In the genomic region with DNA sequence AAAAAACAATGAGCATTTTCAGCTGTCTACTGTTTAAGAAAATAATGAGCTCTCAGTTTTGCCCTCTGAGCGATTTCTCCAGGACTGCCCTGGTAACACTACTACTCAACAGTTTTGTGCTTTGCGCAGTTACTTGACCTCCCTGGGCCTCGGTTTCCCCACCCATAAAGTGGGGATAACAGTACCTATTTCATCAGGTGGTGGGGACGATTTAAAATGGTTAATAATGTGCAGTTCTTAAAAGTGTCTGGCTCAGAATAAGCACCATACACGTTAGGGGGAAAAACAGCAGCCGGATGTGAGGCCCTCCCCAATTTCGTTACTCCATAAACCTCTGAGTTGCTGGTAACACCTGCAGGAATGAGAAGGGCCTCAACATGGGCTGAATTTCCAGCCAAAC, we compare ENCODE assay signal across 8 cellular contexts. TPM values are rescaled to one million over a fixed set of nuclear protein-coding genes. Genes with fewer than 3 reads are reported as not detected.
A peak's percentile ranks its signal among the peaks of the same experiment; 100 is the strongest.
DNase-seq lines count a peak whose midpoint lies in the region; ATAC-seq and TF ChIP-seq lines count a peak whose summit lies in the region.

No MANE protein-coding gene starts in this region.

- no peak for TF ChIP-seq POLR2A in sigmoid colon (IDR thresholded peaks at IDR 0.05)

- peak overlapping the region; percentile 95 for H3K27ac Mint-ChIP-seq in T-helper 17 cell

- H3K27me3 ChIP-seq in sigmoid colon = no peaks in the 10 kb centered on the region

- peak; percentile 5 for DNase-seq in GM12865 (ENCODE audit: low read depth)
- no peak for DNase-seq in T-helper 17 cell
- DNase-seq in fibroblast of villous mesenchyme (ENCODE audit: low read depth) = no peak
- DNase-seq in sigmoid colon = no peak
- no peak for DNase-seq in NCI-H1092 treated with DMSO at 0.1 percent for 48 hours (lab: John Stamatoyannopoulos, UW)
- no peak for DNase-seq in DMS 273 treated with DMSO at 0.1 percent for 48 hours (lab: John Stamatoyannopoulos, UW)
- DNase-seq in D341Med (ENCODE audit: low spot score) = no peak
- no peak for DNase-seq in NCI-H69 (lab: John Stamatoyannopoulos, UW)

- no peak for ATAC-seq in T-helper 17 cell

- intact Hi-C loops in sigmoid colon (cut with DNase I) = no loop called here

- H3K4me1 Mint-ChIP-seq in T-helper 17 cell = peaks cover 12% of the 10 kb centered on the region

- no peaks in the 10 kb centered on the region for H3K9me3 ChIP-seq in T-helper 17 cell (ENCODE audit: control insufficient read depth, low read length, poor library complexity, severe bottlenecking)
- H3K9me3 ChIP-seq in sigmoid colon = no peaks in the 10 kb centered on the region

- H3K27ac ChIP-seq in sigmoid colon = peak overlapping the region; percentile 88 to 99 (median 98)

- peaks cover 0 to 18% (median 8%) of the 10 kb centered on the region in 4 donors for H3K4me1 ChIP-seq in sigmoid colon

- TF ChIP-seq EP300 in sigmoid colon (IDR thresholded peaks at IDR 0.05) = no peak

- H3K36me3 Mint-ChIP-seq in T-helper 17 cell (ENCODE audit: low read depth) = no peaks in the 10 kb centered on the region

- H3K27me3 Mint-ChIP-seq in T-helper 17 cell = no peaks in the 10 kb centered on the region

- 54 to 78% methylated on average over 7 of the region's 7 CpGs for WGBS in sigmoid colon, 2 donors

- TF ChIP-seq CTCF in GM12865 (IDR thresholded peaks at IDR 0.05; ENCODE audit: insufficient read depth, low read depth, low read length, missing control alignments) = no peak
- no peak for TF ChIP-seq CTCF in fibroblast of villous mesenchyme (IDR thresholded peaks at IDR 0.05; ENCODE audit: insufficient read depth, low read depth, low read length)
- no peak for TF ChIP-seq CTCF in sigmoid colon (IDR thresholded peaks at IDR 0.05)

- H3K4me3 ChIP-seq in GM12865 (ENCODE audit: low read depth, low read length) (peak overlapping the region; percentile 97), fibroblast of villous mesenchyme (ENCODE audit: low read depth, low read length) (peak overlapping the region; percentile 87), sigmoid colon (peak overlapping the region in 3 of 4 donors; percentile 61 to 97 (median 97))

- peak overlapping the region; percentile 77 for H3K4me3 Mint-ChIP-seq in T-helper 17 cell

- no peaks in the 10 kb centered on the region for H3K36me3 ChIP-seq in sigmoid colon

RNA-seq across cellular contexts. Expression of a gene that starts 1.1 kb away (rescaled TPM):
- total RNA-seq in T-helper 17 cell = 10 to 100 TPM; 11.7 to 11.9 TPM
- total RNA-seq in fibroblast of villous mesenchyme = 6.1 and 9.9 TPM in 2 replicates
- 10 to 100 TPM in 1 of 4 donors, 1 to 10 TPM in 3; 5.8 to 13.3 (median 9.2) TPM for total RNA-seq in sigmoid colon
- polyA plus RNA-seq in sigmoid colon = 10 to 100 TPM in 1 of 3 donors, 1 to 10 TPM in 2; 8.0 to 12.5 (median 8.4) TPM

RNA-seq across cellular contexts. Expression of a gene that starts 41.9 kb away (rescaled TPM):
- total RNA-seq in T-helper 17 cell (10 to 100 TPM; 44.3 to 47.0 TPM), fibroblast of villous mesenchyme (50.1 and 54.4 TPM in 2 replicates), sigmoid colon (10 to 100 TPM; 87.8 to 97.6 (median 89.8) TPM)
- polyA plus RNA-seq in sigmoid colon = 10 to 100 TPM; 72.2 to 76.5 (median 73.9) TPM
